ENCODE assay signal across 1 cellular context in genomic region chr20:45791668-45792512, GRCh38.
TF ChIP-seq lines count a peak whose summit lies in the region.

A gene with protein sequence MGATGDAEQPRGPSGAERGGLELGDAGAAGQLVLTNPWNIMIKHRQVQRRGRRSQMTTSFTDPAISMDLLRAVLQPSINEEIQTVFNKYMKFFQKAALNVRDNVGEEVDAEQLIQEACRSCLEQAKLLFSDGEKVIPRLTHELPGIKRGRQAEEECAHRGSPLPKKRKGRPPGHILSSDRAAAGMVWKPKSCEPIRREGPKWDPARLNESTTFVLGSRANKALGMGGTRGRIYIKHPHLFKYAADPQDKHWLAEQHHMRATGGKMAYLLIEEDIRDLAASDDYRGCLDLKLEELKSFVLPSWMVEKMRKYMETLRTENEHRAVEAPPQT (plus strand): TSS chr20:45791954. CDS start chr20:45792005, 51 bp downstream.
Gene WFDC3, minus strand, starts transcription at chr20:45791883. Its CDS starts 1,908 bp downstream, at chr20:45789975.

TF ChIP-seq in HepG2, 621 proteins besides CTCF, POLR2A, EP300 and RAD21 (continued from another document and continues in another):
- TF ChIP-seq, protein P1, sequence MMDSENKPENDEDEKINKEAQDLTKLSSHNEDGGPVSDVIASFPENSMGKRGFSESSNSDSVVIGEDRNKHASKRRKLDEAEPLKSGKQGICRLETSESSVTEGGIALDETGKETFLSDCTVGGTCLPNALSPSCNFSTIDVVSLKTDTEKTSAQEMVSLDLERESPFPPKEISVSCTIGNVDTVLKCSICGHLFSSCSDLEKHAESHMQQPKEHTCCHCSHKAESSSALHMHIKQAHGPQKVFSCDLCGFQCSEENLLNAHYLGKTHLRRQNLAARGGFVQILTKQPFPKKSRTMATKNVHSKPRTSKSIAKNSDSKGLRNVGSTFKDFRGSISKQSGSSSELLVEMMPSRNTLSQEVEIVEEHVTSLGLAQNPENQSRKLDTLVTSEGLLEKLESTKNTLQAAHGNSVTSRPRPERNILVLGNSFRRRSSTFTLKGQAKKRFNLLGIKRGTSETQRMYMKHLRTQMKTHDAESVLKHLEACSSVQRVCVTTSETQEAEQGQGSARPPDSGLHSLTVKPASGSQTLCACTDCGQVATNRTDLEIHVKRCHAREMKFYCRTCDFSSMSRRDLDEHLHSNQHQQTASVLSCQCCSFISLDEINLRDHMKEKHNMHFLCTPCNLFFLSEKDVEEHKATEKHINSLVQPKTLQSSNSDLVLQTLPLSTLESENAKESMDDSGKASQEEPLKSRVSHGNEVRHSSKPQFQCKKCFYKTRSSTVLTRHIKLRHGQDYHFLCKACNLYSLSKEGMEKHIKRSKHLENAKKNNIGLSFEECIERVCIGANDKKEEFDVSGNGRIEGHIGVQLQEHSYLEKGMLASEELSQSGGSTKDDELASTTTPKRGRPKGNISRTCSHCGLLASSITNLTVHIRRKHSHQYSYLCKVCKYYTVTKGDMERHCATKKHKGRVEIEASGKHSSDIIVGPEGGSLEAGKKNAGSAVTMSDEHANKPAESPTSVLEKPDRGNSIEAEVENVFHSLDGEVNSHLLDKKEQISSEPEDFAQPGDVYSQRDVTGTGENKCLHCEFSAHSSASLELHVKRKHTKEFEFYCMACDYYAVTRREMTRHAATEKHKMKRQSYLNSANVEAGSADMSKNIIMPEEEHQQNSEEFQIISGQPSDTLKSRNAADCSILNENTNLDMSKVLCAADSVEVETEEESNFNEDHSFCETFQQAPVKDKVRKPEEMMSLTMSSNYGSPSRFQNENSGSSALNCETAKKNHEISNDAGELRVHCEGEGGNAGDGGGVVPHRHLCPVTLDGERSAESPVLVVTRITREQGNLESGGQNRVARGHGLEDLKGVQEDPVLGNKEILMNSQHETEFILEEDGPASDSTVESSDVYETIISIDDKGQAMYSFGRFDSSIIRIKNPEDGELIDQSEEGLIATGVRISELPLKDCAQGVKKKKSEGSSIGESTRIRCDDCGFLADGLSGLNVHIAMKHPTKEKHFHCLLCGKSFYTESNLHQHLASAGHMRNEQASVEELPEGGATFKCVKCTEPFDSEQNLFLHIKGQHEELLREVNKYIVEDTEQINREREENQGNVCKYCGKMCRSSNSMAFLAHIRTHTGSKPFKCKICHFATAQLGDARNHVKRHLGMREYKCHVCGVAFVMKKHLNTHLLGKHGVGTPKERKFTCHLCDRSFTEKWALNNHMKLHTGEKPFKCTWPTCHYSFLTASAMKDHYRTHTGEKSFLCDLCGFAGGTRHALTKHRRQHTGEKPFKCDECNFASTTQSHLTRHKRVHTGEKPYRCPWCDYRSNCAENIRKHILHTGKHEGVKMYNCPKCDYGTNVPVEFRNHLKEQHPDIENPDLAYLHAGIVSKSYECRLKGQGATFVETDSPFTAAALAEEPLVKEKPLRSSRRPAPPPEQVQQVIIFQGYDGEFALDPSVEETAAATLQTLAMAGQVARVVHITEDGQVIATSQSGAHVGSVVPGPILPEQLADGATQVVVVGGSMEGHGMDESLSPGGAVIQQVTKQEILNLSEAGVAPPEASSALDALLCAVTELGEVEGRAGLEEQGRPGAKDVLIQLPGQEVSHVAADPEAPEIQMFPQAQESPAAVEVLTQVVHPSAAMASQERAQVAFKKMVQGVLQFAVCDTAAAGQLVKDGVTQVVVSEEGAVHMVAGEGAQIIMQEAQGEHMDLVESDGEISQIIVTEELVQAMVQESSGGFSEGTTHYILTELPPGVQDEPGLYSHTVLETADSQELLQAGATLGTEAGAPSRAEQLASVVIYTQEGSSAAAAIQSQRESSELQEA (CRISPR knock-in tag; IDR thresholded peaks at IDR 0.05; ENCODE audit: not compliant biosample characterization) = peak; percentile 91
- TF ChIP-seq, protein P2, sequence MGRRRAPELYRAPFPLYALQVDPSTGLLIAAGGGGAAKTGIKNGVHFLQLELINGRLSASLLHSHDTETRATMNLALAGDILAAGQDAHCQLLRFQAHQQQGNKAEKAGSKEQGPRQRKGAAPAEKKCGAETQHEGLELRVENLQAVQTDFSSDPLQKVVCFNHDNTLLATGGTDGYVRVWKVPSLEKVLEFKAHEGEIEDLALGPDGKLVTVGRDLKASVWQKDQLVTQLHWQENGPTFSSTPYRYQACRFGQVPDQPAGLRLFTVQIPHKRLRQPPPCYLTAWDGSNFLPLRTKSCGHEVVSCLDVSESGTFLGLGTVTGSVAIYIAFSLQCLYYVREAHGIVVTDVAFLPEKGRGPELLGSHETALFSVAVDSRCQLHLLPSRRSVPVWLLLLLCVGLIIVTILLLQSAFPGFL (CRISPR knock-in tag; IDR thresholded peaks at IDR 0.05) = peak; percentile 86; the same call in 1 of the 2 replicates
- TF ChIP-seq ZNF281 (CRISPR knock-in tag; IDR thresholded peaks at IDR 0.05; ENCODE audit: borderline replicate concordance) = peak; percentile 83
- 0 out of 2 replicates have a peak, but pooled peaks have one; percentile 22 for TF ChIP-seq MTA3 (CRISPR knock-in tag; IDR thresholded peaks at IDR 0.05)
- TF ChIP-seq RELA (CRISPR knock-in tag; IDR thresholded peaks at IDR 0.05) = peak; percentile 88
- TF ChIP-seq ZFP1 (CRISPR knock-in tag; IDR thresholded peaks at IDR 0.05) = 0 out of 2 replicates have a peak, but pooled peaks have one; percentile 20
- TF ChIP-seq HIC2 (CRISPR knock-in tag; IDR thresholded peaks at IDR 0.05; ENCODE audit: low read depth) = 0 out of 2 replicates have a peak, but pooled peaks have one; percentile 40
- no peak for TF ChIP-seq NR2F6 (IDR thresholded peaks at IDR 0.05)
- TF ChIP-seq NR2F6 (CRISPR knock-in tag; IDR thresholded peaks at IDR 0.05) = peak; percentile 63; the same call in 1 of the 2 replicates
- no peak; the same call in 1 of the 2 replicates for TF ChIP-seq ZNF703 (CRISPR knock-in tag; IDR thresholded peaks at IDR 0.05; ENCODE audit: borderline replicate concordance)
- peak; percentile 95 for TF ChIP-seq POLR2AphosphoS5 (IDR thresholded peaks at IDR 0.05; ENCODE audit: low read depth, low read length)
- TF ChIP-seq ZNF788 (CRISPR knock-in tag; IDR thresholded peaks at IDR 0.05; ENCODE audit: borderline replicate concordance) = peak; percentile 98
- TF ChIP-seq NFE2 (CRISPR knock-in tag; IDR thresholded peaks at IDR 0.05) = no peak
- TF ChIP-seq MAZ (IDR thresholded peaks at IDR 0.05; ENCODE audit: borderline replicate concordance, low read depth, low read length) = peak; percentile 85; the same call in 1 of the 2 replicates
- TF ChIP-seq MAZ (CRISPR knock-in tag; IDR thresholded peaks at IDR 0.05; ENCODE audit: low read depth) = peak; percentile 96
- peak; percentile 89 for TF ChIP-seq DR1 (CRISPR knock-in tag; IDR thresholded peaks at IDR 0.05)
- TF ChIP-seq ZNF577 (CRISPR knock-in tag; IDR thresholded peaks at IDR 0.05; ENCODE audit: borderline replicate concordance, low read depth) = no peak
- TF ChIP-seq MED13 (CRISPR knock-in tag; IDR thresholded peaks at IDR 0.05) = peak; percentile 96
- TF ChIP-seq, protein P3, sequence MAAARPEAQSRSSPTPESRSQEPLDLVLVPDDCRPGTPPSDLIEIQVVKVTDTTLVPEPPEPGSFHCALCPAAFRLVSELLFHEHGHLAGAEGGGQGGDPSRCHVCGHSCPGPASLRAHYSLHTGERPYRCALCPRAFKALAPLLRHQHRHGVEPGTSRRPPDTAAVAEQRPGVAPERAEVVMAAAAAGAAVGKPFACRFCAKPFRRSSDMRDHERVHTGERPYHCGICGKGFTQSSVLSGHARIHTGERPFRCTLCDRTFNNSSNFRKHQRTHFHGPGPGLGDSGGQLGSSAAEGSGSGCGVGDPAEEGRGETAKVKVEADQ (CRISPR knock-in tag; IDR thresholded peaks at IDR 0.05; ENCODE audit: borderline replicate concordance) = peak; percentile 88; the same call in 1 of the 2 replicates
- peak; percentile 77 for TF ChIP-seq ZNF777 (CRISPR knock-in tag; IDR thresholded peaks at IDR 0.05)
- peak; percentile 98; the same call in 1 of the 2 replicates for TF ChIP-seq ZNF572 (CRISPR knock-in tag; IDR thresholded peaks at IDR 0.05)
- TF ChIP-seq SATB2 (CRISPR knock-in tag; IDR thresholded peaks at IDR 0.05) = peak; percentile 96
- TF ChIP-seq, protein P4, sequence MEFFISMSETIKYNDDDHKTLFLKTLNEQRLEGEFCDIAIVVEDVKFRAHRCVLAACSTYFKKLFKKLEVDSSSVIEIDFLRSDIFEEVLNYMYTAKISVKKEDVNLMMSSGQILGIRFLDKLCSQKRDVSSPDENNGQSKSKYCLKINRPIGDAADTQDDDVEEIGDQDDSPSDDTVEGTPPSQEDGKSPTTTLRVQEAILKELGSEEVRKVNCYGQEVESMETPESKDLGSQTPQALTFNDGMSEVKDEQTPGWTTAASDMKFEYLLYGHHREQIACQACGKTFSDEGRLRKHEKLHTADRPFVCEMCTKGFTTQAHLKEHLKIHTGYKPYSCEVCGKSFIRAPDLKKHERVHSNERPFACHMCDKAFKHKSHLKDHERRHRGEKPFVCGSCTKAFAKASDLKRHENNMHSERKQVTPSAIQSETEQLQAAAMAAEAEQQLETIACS (CRISPR knock-in tag; IDR thresholded peaks at IDR 0.05) = peak; percentile 69; the same call in 1 of the 2 replicates
- no peak for TF ChIP-seq SP1 (IDR thresholded peaks at IDR 0.05)
- TF ChIP-seq SP1 (CRISPR knock-in tag; IDR thresholded peaks at IDR 0.05) = peak; percentile 81
- TF ChIP-seq ZNF781 (CRISPR knock-in tag; IDR thresholded peaks at IDR 0.05; ENCODE audit: borderline replicate concordance, not compliant biosample characterization) = no peak
- TF ChIP-seq HHEX (CRISPR knock-in tag; IDR thresholded peaks at IDR 0.05) = no peak; the same call in 1 of the 2 replicates
- TF ChIP-seq SIN3B (IDR thresholded peaks at IDR 0.05; ENCODE audit: low read length) = peak; percentile 87
- no peak for TF ChIP-seq ZNF720 (CRISPR knock-in tag; IDR thresholded peaks at IDR 0.05)
- TF ChIP-seq ZNF274 (CRISPR knock-in tag; IDR thresholded peaks at IDR 0.05) = peak; percentile 98
- TF ChIP-seq, protein P5, sequence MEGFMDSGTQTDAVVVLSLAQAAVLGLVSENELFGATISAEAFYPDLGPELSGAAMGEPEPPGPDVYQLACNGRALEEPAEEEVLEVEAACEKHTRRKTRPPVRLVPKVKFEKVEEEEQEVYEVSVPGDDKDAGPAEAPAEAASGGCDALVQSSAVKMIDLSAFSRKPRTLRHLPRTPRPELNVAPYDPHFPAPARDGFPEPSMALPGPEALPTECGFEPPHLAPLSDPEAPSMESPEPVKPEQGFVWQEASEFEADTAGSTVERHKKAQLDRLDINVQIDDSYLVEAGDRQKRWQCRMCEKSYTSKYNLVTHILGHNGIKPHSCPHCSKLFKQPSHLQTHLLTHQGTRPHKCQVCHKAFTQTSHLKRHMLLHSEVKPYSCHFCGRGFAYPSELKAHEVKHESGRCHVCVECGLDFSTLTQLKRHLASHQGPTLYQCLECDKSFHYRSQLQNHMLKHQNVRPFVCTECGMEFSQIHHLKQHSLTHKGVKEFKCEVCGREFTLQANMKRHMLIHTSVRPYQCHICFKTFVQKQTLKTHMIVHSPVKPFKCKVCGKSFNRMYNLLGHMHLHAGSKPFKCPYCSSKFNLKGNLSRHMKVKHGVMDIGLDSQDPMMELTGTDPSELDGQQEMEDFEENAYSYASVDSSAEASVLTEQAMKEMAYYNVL (CRISPR knock-in tag; IDR thresholded peaks at IDR 0.05; ENCODE audit: borderline replicate concordance) = peak; percentile 88; the same call in 1 of the 2 replicates
- TF ChIP-seq, protein P6, sequence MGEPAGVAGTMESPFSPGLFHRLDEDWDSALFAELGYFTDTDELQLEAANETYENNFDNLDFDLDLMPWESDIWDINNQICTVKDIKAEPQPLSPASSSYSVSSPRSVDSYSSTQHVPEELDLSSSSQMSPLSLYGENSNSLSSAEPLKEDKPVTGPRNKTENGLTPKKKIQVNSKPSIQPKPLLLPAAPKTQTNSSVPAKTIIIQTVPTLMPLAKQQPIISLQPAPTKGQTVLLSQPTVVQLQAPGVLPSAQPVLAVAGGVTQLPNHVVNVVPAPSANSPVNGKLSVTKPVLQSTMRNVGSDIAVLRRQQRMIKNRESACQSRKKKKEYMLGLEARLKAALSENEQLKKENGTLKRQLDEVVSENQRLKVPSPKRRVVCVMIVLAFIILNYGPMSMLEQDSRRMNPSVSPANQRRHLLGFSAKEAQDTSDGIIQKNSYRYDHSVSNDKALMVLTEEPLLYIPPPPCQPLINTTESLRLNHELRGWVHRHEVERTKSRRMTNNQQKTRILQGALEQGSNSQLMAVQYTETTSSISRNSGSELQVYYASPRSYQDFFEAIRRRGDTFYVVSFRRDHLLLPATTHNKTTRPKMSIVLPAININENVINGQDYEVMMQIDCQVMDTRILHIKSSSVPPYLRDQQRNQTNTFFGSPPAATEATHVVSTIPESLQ (CRISPR knock-in tag; conservative IDR thresholded peaks at IDR 0.05) = no peak
- TF ChIP-seq RFX3 (CRISPR knock-in tag; IDR thresholded peaks at IDR 0.05) = peak; percentile 100
- TF ChIP-seq ZNF331 (CRISPR knock-in tag; IDR thresholded peaks at IDR 0.05) = peak; percentile 86
- no peak; the same call in 1 of the 2 replicates for TF ChIP-seq ZNF652 (CRISPR knock-in tag; IDR thresholded peaks at IDR 0.05; ENCODE audit: borderline replicate concordance, low read depth)
